In genomic region chr16:87044829-87045228, GRCh38 we compare ENCODE assay signal across 23 cellular contexts.
"Had no signal": no experiment of that assay in that cellular context is flagged by ENCODE, and none has a peak within 500 bp of the region (broad histone marks: within the 10 kb centered on the region; RNA-seq: fewer than 3 reads in every experiment).

No MANE protein-coding gene starts in this region.

- H3K27ac Mint-ChIP-seq: immature natural killer cell; naive thymus-derived CD8-positive, alpha-beta T cell; stimulated activated memory B cell treated with anti-CD40 and anti-IgM and Interleukin-4, amounts not matched to agents 10 μg/mL and 1 μg/mL and 100 μg/mL, for 72 hours; type B pancreatic cell had no signal

- H3K4me1 Mint-ChIP-seq: immature natural killer cell had no signal

- H3K27ac ChIP-seq: esophagus muscularis mucosa, foreskin keratinocyte, gastroesophageal sphincter, left lung, prostate gland, right atrium auricular region, testis had no signal

- H3K27me3 ChIP-seq: foreskin keratinocyte, right atrium auricular region, testis, tibial artery had no signal

- ATAC-seq: foreskin keratinocyte; gastroesophageal sphincter; heart right ventricle; left lung; naive thymus-derived CD8-positive, alpha-beta T cell; sciatic nerve; stimulated activated memory B cell treated with anti-CD40 and anti-IgM and Interleukin-4, amounts not matched to agents 10 μg/mL and 1 μg/mL and 100 μg/mL, for 72 hours; stimulated activated naive CD8-positive, alpha-beta T cell treated with anti-CD3 and anti-CD28 coated beads, Interleukin-15, Interleukin-2, amounts not matched to agents 100 U/mL and 50 U/mL, for 24 hours had no signal

- H3K9me3 Mint-ChIP-seq: immature natural killer cell; naive thymus-derived CD8-positive, alpha-beta T cell; type B pancreatic cell had no signal

- H3K9me3 ChIP-seq: esophagus muscularis mucosa, gastroesophageal sphincter, heart right ventricle, left lung, prostate gland, right atrium auricular region, testis, tibial artery had no signal

- H3K4me3 ChIP-seq: coronary artery, esophagus muscularis mucosa, gastroesophageal sphincter, heart right ventricle, left lung, prostate gland, right atrium auricular region, testis, tibial artery had no signal

- H3K4me1 ChIP-seq: foreskin keratinocyte, prostate gland had no signal

- H3K36me3 Mint-ChIP-seq: immature natural killer cell; naive thymus-derived CD8-positive, alpha-beta T cell; stimulated activated memory B cell treated with anti-CD40 and anti-IgM and Interleukin-4, amounts not matched to agents 10 μg/mL and 1 μg/mL and 100 μg/mL, for 72 hours; type B pancreatic cell had no signal

- H3K36me3 ChIP-seq: esophagus muscularis mucosa, gastroesophageal sphincter, heart right ventricle, left lung, prostate gland, right atrium auricular region, tibial artery had no signal

- DNase-seq: dermis blood vessel endothelial cell; effector memory CD4-positive, alpha-beta T cell; foreskin keratinocyte; heart right ventricle; hypothalamus; immature natural killer cell; left lung; mammary epithelial cell; stimulated activated CD4-positive, alpha-beta T cell treated with anti-CD3 and anti-CD28 coated beads, Interleukin-2, amount 100 ng/mL, for 24 hours; stimulated activated CD4-positive, alpha-beta T cell treated with anti-CD3 and anti-CD28 coated beads, Interleukin-4, amount 100 ng/mL, for 4 hours; stimulated activated naive CD8-positive, alpha-beta T cell treated with anti-CD3 and anti-CD28 coated beads, Interleukin-15, Interleukin-2, amounts not matched to agents 100 U/mL and 50 U/mL, for 24 hours; substantia nigra; testis had no signal

- H3K4me3 Mint-ChIP-seq: immature natural killer cell; naive thymus-derived CD8-positive, alpha-beta T cell; stimulated activated memory B cell treated with anti-CD40 and anti-IgM and Interleukin-4, amounts not matched to agents 10 μg/mL and 1 μg/mL and 100 μg/mL, for 72 hours; type B pancreatic cell had no signal
